ENCODE assay signal across 23 cellular contexts in the genomic region with DNA sequence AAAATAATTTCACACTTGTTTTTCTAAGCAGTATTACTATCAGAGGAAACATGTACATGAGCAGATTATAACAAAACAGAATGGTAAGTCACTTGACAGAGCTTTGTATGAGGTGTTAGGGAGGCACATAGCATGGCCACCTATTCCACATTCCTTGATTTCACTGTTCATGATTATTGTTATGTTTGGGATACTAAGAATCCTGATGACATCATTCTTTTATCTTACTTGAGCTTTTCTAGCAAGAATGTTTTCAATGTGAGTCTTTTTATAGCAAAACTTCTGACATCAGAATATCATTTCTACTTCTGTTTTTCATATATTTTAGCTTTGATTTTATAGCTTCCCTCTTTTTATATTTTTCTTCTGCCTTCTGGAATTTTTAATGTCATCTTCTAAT.
"Had no signal": no experiment of that assay in that cellular context is flagged by ENCODE, and none has a peak within 500 bp of the region (broad histone marks: within the 10 kb centered on the region; RNA-seq: fewer than 3 reads in every experiment).

No MANE protein-coding gene starts in this region.

- ATAC-seq: Panc1, PC-3 had no signal

- H3K9ac ChIP-seq: SK-N-SH had no signal

- H3K9me2 ChIP-seq: SK-N-SH had no signal

- H3K36me3 ChIP-seq: MG63 had no signal

- H3K4me2 ChIP-seq: SK-N-SH had no signal

- H3K4me3 ChIP-seq: MG63 had no signal

- DNase-seq: IMR-90, Karpas-422, KG1, MG63, NCI-H1092, NCI-H1105 treated with DMSO at 0.1 percent for 48 hours, NCI-H1417 treated with DMSO at 0.1 percent for 48 hours, NCI-H146, NCI-H1694 treated with DMSO at 0.1 percent for 48 hours, NCI-H1930, NCI-H2081, NCI-H2107, NCI-H226, NCI-H446, NCI-H510A, NCI-H524 treated with DMSO at 0.1 percent for 48 hours, NCI-H69, NCI-H774, PC-3, SHP77, SK-N-SH had no signal

- H3K9me3 ChIP-seq: MG63, SK-N-SH had no signal

- H3K27me3 ChIP-seq: MG63 had no signal

- H3K27ac ChIP-seq: RWPE1 had no signal
